Comparison of ENCODE assay signal across 8 cellular contexts in genomic region chr17:76262732-76263344, GRCh38. TPM values are rescaled to one million over a fixed set of nuclear protein-coding genes. Genes with fewer than 3 reads are reported as not detected.
DNase-seq lines count a peak whose midpoint lies in the region; ATAC-seq and TF ChIP-seq lines count a peak whose summit lies in the region.

No MANE protein-coding gene starts in this region.

- intact Hi-C loops in activated CD4-positive, alpha-beta memory T cell treated with anti-CD3 and anti-CD28 coated beads for 36 hours (cut with micrococcal nuclease) = no loop called here
- intact Hi-C loops in head of caudate nucleus (cut with DNase I) = no loop called here

- peaks cover 22% of the 10 kb centered on the region for H3K36me3 Mint-ChIP-seq in activated CD4-positive, alpha-beta memory T cell treated with anti-CD3 and anti-CD28 coated beads for 36 hours
- H3K36me3 Mint-ChIP-seq in glutamatergic neuron (ENCODE audit: unreplicated experiment) = no peaks in the 10 kb centered on the region

- peak overlapping the region in 1 of 2 experiments; percentile 54 for H3K18ac ChIP-seq in mesenchymal stem cell (ENCODE audit: low read depth in 1 of 2, low read length in 2 of 2)

- H2BK12ac ChIP-seq in mesenchymal stem cell (ENCODE audit: low read length in 2 of 2) = peak overlapping the region; percentile 56 to 85

- H3K79me1 ChIP-seq in mesenchymal stem cell (replicated peaks; ENCODE audit: low read length, poor library complexity, severe bottlenecking) = no peaks in the 10 kb centered on the region

- no peaks in the 10 kb centered on the region for H3K27me3 Mint-ChIP-seq in activated CD4-positive, alpha-beta memory T cell treated with anti-CD3 and anti-CD28 coated beads for 36 hours
- H3K27me3 Mint-ChIP-seq in glutamatergic neuron (ENCODE audit: unreplicated experiment) = peaks cover 6% of the 10 kb centered on the region

- no peaks in the 10 kb centered on the region for H3K9me3 Mint-ChIP-seq in activated CD4-positive, alpha-beta memory T cell treated with anti-CD3 and anti-CD28 coated beads for 36 hours
- H3K9me3 Mint-ChIP-seq in glutamatergic neuron (ENCODE audit: unreplicated experiment) = peaks cover 3% of the 10 kb centered on the region

- no peaks in the 10 kb centered on the region for H3K27me3 ChIP-seq in Loucy (ENCODE audit: insufficient read depth, low read length, poor library complexity, severe bottlenecking)
- no peaks in the 10 kb centered on the region for H3K27me3 ChIP-seq in mesenchymal stem cell (ENCODE audit: control insufficient read depth in 1 of 2, insufficient read depth in 1 of 2, low read length in 2 of 2)

- H3K23ac ChIP-seq in mesenchymal stem cell (ENCODE audit: low read length in 2 of 2) = no peak overlapping the region

- peaks cover 6% of the 10 kb centered on the region for H3F3A ChIP-seq in Loucy (ENCODE audit: low read depth)

- H3K14ac ChIP-seq in mesenchymal stem cell (ENCODE audit: low read length in 2 of 2) = no peak overlapping the region

- no peak overlapping the region for H2BK5ac ChIP-seq in mesenchymal stem cell (ENCODE audit: low read depth, low read length, poor library complexity, severe bottlenecking)

- peak overlapping the region in 1 of 2 experiments; percentile 91 for H3K4ac ChIP-seq in mesenchymal stem cell (ENCODE audit: low read depth in 1 of 2, low read length in 2 of 2)

- TF ChIP-seq CTCF in Loucy (conservative IDR thresholded peaks at IDR 0.05; ENCODE audit: low read length) = no peak
- TF ChIP-seq CTCF in glutamatergic neuron (IDR thresholded peaks at IDR 0.05; ENCODE audit: partially characterized antibody, unreplicated experiment) = no peak

- H2AK5ac ChIP-seq in mesenchymal stem cell (ENCODE audit: low read length, severe bottlenecking) = peak overlapping the region; percentile 77

- H2BK15ac ChIP-seq in mesenchymal stem cell (ENCODE audit: low read depth, poor library complexity, severe bottlenecking) = no peak overlapping the region

- H3K36me3 ChIP-seq in Loucy (ENCODE audit: insufficient read depth, low read length) = no peaks in the 10 kb centered on the region
- peaks cover 0 to 4% of the 10 kb centered on the region in 2 experiments for H3K36me3 ChIP-seq in mesenchymal stem cell (ENCODE audit: control insufficient read depth in 1 of 2, insufficient read depth in 2 of 2, low read depth in 1 of 2, low read length in 2 of 2)

- H3K27ac ChIP-seq in mesenchymal stem cell (ENCODE audit: low read length, poor library complexity, severe bottlenecking) = peak overlapping the region; percentile 28

- peak overlapping the region; percentile 70 for H4K8ac ChIP-seq in mesenchymal stem cell (ENCODE audit: low read length)

- no peak for ATAC-seq in HG02852 (IDR thresholded peaks at IDR 0.05; ENCODE audit: unreplicated experiment)

- 77% methylated on average over 9 of the region's 9 CpGs for WGBS in mesenchymal stem cell

- POLR2A ChIA-PET in activated CD4-positive, alpha-beta memory T cell treated with anti-CD3 and anti-CD28 coated beads for 36 hours (lab: Charles Lee) = interaction anchor here (0.9 to 12.3 kb wide), 5 partner anchors 10 to 191 kb away, joined by 4 to 298 read pairs (median 47); partner anchors contain the start of gene SRP68

- no peaks in the 10 kb centered on the region for H3K9me2 ChIP-seq in Loucy (replicated peaks; ENCODE audit: low read depth, low read length)

- peaks cover 15% of the 10 kb centered on the region for H4K20me1 ChIP-seq in Loucy (ENCODE audit: insufficient read depth, low read length, poor library complexity, severe bottlenecking)

- peak overlapping the region; percentile 71 for H3K27ac Mint-ChIP-seq in activated CD4-positive, alpha-beta memory T cell treated with anti-CD3 and anti-CD28 coated beads for 36 hours
- no peak overlapping the region for H3K27ac Mint-ChIP-seq in glutamatergic neuron (ENCODE audit: unreplicated experiment)

- H3K9ac ChIP-seq in Loucy (ENCODE audit: low read depth, low read length, poor library complexity, severe bottlenecking) (peak overlapping the region; percentile 25), mesenchymal stem cell (ENCODE audit: low read length) (no peak overlapping the region)

- H3K4me3 Mint-ChIP-seq in activated CD4-positive, alpha-beta memory T cell treated with anti-CD3 and anti-CD28 coated beads for 36 hours = no peak overlapping the region
- H3K4me3 Mint-ChIP-seq in glutamatergic neuron (ENCODE audit: unreplicated experiment) = no peak overlapping the region

- peak overlapping the region; percentile 46; the same call in 1 of the 2 replicates for H2AFZ ChIP-seq in Loucy (ENCODE audit: low read length)
- H2AFZ ChIP-seq in mesenchymal stem cell (ENCODE audit: low read depth, low read length) = peak overlapping the region; percentile 55

- no peak overlapping the region for H3K4me2 ChIP-seq in Loucy (ENCODE audit: low read depth, low read length, poor library complexity, severe bottlenecking)
- H3K4me2 ChIP-seq in mesenchymal stem cell (ENCODE audit: low read length, poor library complexity, severe bottlenecking) = no peak overlapping the region

- H3K4me1 ChIP-seq in Loucy (ENCODE audit: insufficient read depth, low read length, poor library complexity, severe bottlenecking) = peaks cover 39% of the 10 kb centered on the region
- peaks cover 21% of the 10 kb centered on the region for H3K4me1 ChIP-seq in mesenchymal stem cell (ENCODE audit: control insufficient read depth, insufficient read depth, low read depth, low read length)

- H4K91ac ChIP-seq in mesenchymal stem cell (ENCODE audit: low read length) = no peak overlapping the region

- CTCF ChIA-PET in activated CD4-positive, alpha-beta memory T cell treated with anti-CD3 and anti-CD28 coated beads for 36 hours (lab: Charles Lee) = interaction anchor here (1.0 to 3.9 kb wide), 10 partner anchors 10 to 142 kb away, joined by 3 to 15 read pairs (median 8); no protein-coding TSS in a partner anchor

- peak; percentile 54 for DNase-seq in ELF-1 (ENCODE audit: low read depth, low spot score)
- no peak for DNase-seq in activated CD4-positive, alpha-beta memory T cell treated with anti-CD3 and anti-CD28 coated beads for 36 hours
- peak; percentile 43 for DNase-seq in mesenchymal stem cell
- DNase-seq in RKO (ENCODE audit: low spot score) = no peak
- no peak for DNase-seq in glutamatergic neuron
- DNase-seq in head of caudate nucleus = no peak

- H3K4me3 ChIP-seq in Loucy (ENCODE audit: low read length, poor library complexity, severe bottlenecking) = no peak overlapping the region
- no peak overlapping the region for H3K4me3 ChIP-seq in mesenchymal stem cell (ENCODE audit: insufficient read depth in 1 of 2, low read depth in 1 of 2, low read length in 2 of 2)

- H3K4me1 Mint-ChIP-seq in activated CD4-positive, alpha-beta memory T cell treated with anti-CD3 and anti-CD28 coated beads for 36 hours (ENCODE audit: low read depth) = peaks cover 32% of the 10 kb centered on the region
- peaks cover 16% of the 10 kb centered on the region for H3K4me1 Mint-ChIP-seq in glutamatergic neuron (ENCODE audit: low read depth, unreplicated experiment)

- H2BK120ac ChIP-seq in mesenchymal stem cell (ENCODE audit: low read depth, low read length) = no peak overlapping the region

- peaks cover 24% of the 10 kb centered on the region for H3K79me2 ChIP-seq in Loucy (ENCODE audit: insufficient read depth, low read length)

- H3K9me3 ChIP-seq in Loucy (ENCODE audit: insufficient read depth, low read depth, low read length) (no peaks in the 10 kb centered on the region), mesenchymal stem cell (ENCODE audit: control insufficient read depth, low read length) (no peaks in the 10 kb centered on the region)

RNA-seq across cellular contexts. Expression of gene UBALD2, which starts 2.3 kb away (rescaled TPM):
- total RNA-seq in activated CD4-positive, alpha-beta memory T cell treated with anti-CD3 and anti-CD28 coated beads for 36 hours = 100 to 1,000 TPM; 317 TPM
- 74.6 TPM for polyA plus RNA-seq in mesenchymal stem cell (2013, experiment 1 of 2)
- polyA plus RNA-seq in mesenchymal stem cell (2013, experiment 2 of 2) = 80.5 TPM
- 58.7 TPM for total RNA-seq in glutamatergic neuron (ENCODE audit: unreplicated experiment)

RNA-seq across cellular contexts. Expression of gene RNF157, which starts 22.5 kb away (rescaled TPM):
- 10 to 100 TPM; 25.4 to 28.0 TPM for total RNA-seq in activated CD4-positive, alpha-beta memory T cell treated with anti-CD3 and anti-CD28 coated beads for 36 hours
- 5.8 TPM for polyA plus RNA-seq in mesenchymal stem cell (2013, experiment 1 of 2)
- polyA plus RNA-seq in mesenchymal stem cell (2013, experiment 2 of 2) = 5.5 TPM
- 17.8 TPM for total RNA-seq in glutamatergic neuron (ENCODE audit: unreplicated experiment)

RNA-seq across cellular contexts. Expression of gene QRICH2, which starts 45.2 kb away (rescaled TPM):
- total RNA-seq in activated CD4-positive, alpha-beta memory T cell treated with anti-CD3 and anti-CD28 coated beads for 36 hours = 1 to 10 TPM; 1.0 to 1.1 TPM
- 0.57 TPM for polyA plus RNA-seq in mesenchymal stem cell (2013, experiment 1 of 2)
- 0.41 TPM for polyA plus RNA-seq in mesenchymal stem cell (2013, experiment 2 of 2)
- total RNA-seq in glutamatergic neuron (ENCODE audit: unreplicated experiment) = 12.2 TPM

Comparison
In these comparisons a context has a peak if more than half of its experiments do, and no peak if none do; other contexts are left out.
1. DNase-seq: peak in ELF-1 (single experiment) and mesenchymal stem cell (single experiment); none in activated CD4-positive, alpha-beta memory T cell treated with anti-CD3 and anti-CD28 coated beads for 36 hours (single experiment), RKO (single experiment), glutamatergic neuron (single experiment) and head of caudate nucleus (0 of 42).